23 cellular contexts compared by ENCODE assay signal in genomic region chr1:227723474-227723873, GRCh38.
"Had no signal": no experiment of that assay in that cellular context is flagged by ENCODE, and none has a peak within 500 bp of the region (broad histone marks: within the 10 kb centered on the region; RNA-seq: fewer than 3 reads in every experiment).

No MANE protein-coding gene starts in this region.

- H3K27ac Mint-ChIP-seq: activated CD4-positive, alpha-beta T cell treated with anti-CD3 and anti-CD28 coated beads for 36 hours; stimulated activated naive CD8-positive, alpha-beta T cell treated with anti-CD3 and anti-CD28 coated beads, Interleukin-15, Interleukin-2, amounts not matched to agents 100 ng/mL and 50 ng/mL, for 24 hours; T-helper 2 cell treated with Interferon-gamma antibody and Interleukin-4, amounts not matched to agents 5 μg/mL and 100 μg/mL, for 36 hours had no signal

- H3K4me3 ChIP-seq: left ventricle myocardium inferior, prostate gland, skin epidermis, suprapubic skin, transverse colon, vagina had no signal

- H3K9me3 ChIP-seq: prostate gland had no signal

- H3K4me3 Mint-ChIP-seq: activated CD4-positive, alpha-beta T cell treated with anti-CD3 and anti-CD28 coated beads for 36 hours; activated T-cell treated with anti-CD3 and anti-CD28 coated beads, Interleukin-2, amount 50 U/mL, for 4 hours; stimulated activated naive CD8-positive, alpha-beta T cell treated with anti-CD3 and anti-CD28 coated beads, Interleukin-15, Interleukin-2, amounts not matched to agents 100 ng/mL and 50 ng/mL, for 24 hours; T-helper 2 cell treated with Interferon-gamma antibody and Interleukin-4, amounts not matched to agents 5 μg/mL and 100 μg/mL, for 36 hours had no signal

- H3K27me3 ChIP-seq: brain microvascular endothelial cell, suprapubic skin, transverse colon, vagina had no signal

- H3K36me3 ChIP-seq: brain microvascular endothelial cell, left ventricle myocardium inferior, prostate gland, suprapubic skin, transverse colon, vagina had no signal

- H3K4me1 ChIP-seq: prostate gland had no signal

- DNase-seq: activated CD4-positive, alpha-beta T cell treated with anti-CD3 and anti-CD28 coated beads for 36 hours; activated CD8-positive, alpha-beta memory T cell treated with anti-CD3 and anti-CD28 coated beads, Interleukin-2, amount 50 U/mL, for 4 hours; activated effector memory CD4-positive, alpha-beta T cell treated with anti-CD3 and anti-CD28 coated beads, Interleukin-2, amount 50 U/mL, for 16 hours; activated T-cell treated with anti-CD3 and anti-CD28 coated beads, Interleukin-2, amount 50 U/mL, for 4 hours; amniotic stem cell; brain microvascular endothelial cell; cortex of kidney; head of caudate nucleus; left ventricle myocardium inferior; right cardiac atrium; stimulated activated CD4-positive, alpha-beta T cell treated with anti-CD3 and anti-CD28 coated beads, Interleukin-15, amount 100 ng/mL, for 24 hours; stimulated activated CD4-positive, alpha-beta T cell treated with anti-CD3 and anti-CD28 coated beads, Interleukin-2, amount 100 ng/mL, for 48 hours; transverse colon had no signal

- ATAC-seq: activated CD4-positive, alpha-beta T cell treated with anti-CD3 and anti-CD28 coated beads for 36 hours; activated naive CD4-positive, alpha-beta T cell treated with anti-CD3 and anti-CD28 coated beads, Interleukin-2, amount 50 U/mL, for 72 hours; activated T-cell treated with anti-CD3 and anti-CD28 coated beads, Interleukin-2, amount 50 U/mL, for 4 hours; right cardiac atrium had no signal

- H3K27ac ChIP-seq: brain microvascular endothelial cell, left ventricle myocardium inferior, prostate gland, skin epidermis, suprapubic skin, transverse colon, vagina had no signal

- FAIRE-seq: endometrium, frontal cortex, TTC549 had no signal
